Comparison of ENCODE assay signal across 1 cellular context in genomic region chr18:45103319-45104070, GRCh38.
A peak's percentile ranks its signal among the peaks of the same experiment; 100 is the strongest.
TF ChIP-seq lines count a peak whose summit lies in the region.

No MANE protein-coding gene starts in this region.

TF ChIP-seq in GM12878, 131 proteins besides CTCF, POLR2A, EP300 and RAD21 (continued from another document and continues in another):
- TF ChIP-seq PKNOX1 (IDR thresholded peaks at IDR 0.05) (no peak), CEBPB (IDR thresholded peaks at IDR 0.05; ENCODE audit: borderline replicate concordance in 1 of 2, low read depth in 2 of 2, low read length in 2 of 2) (no peak), BMI1 (IDR thresholded peaks at IDR 0.05; ENCODE audit: borderline replicate concordance) (peak; percentile 61; the same call in 1 of the 2 replicates), STAT3 (IDR thresholded peaks at IDR 0.05; ENCODE audit: low read depth, low read length) (no peak), BACH1 (IDR thresholded peaks at IDR 0.05; ENCODE audit: borderline replicate concordance) (peak; percentile 64; the same call in 1 of the 2 replicates), TAF1 (IDR thresholded peaks at IDR 0.05; ENCODE audit: borderline replicate concordance, low read depth, low read length) (no peak), RCOR1 (conservative IDR thresholded peaks at IDR 0.05; ENCODE audit: low read depth, low read length) (peak; percentile 85; the same call in 1 of the 2 replicates), ZBTB40 (IDR thresholded peaks at IDR 0.05; ENCODE audit: borderline replicate concordance) (no peak), PAX5 (IDR thresholded peaks at IDR 0.05; ENCODE audit: borderline replicate concordance, low read depth, low read length) (peak; percentile 50; the same call in 1 of the 2 replicates), ATF3 (IDR thresholded peaks at IDR 0.05; ENCODE audit: borderline replicate concordance, extremely low read depth, low read depth, low read length) (no peak), HCFC1 (IDR thresholded peaks at IDR 0.05; ENCODE audit: low read length) (no peak), REST (IDR thresholded peaks at IDR 0.05; ENCODE audit: low read depth, low read length) (no peak), ETV6 (conservative IDR thresholded peaks at IDR 0.05 in 1 of 2, IDR thresholded peaks at IDR 0.05 in 1 of 2; ENCODE audit: borderline replicate concordance in 1 of 2, low read depth in 1 of 2) (no peak), MXI1 (IDR thresholded peaks at IDR 0.05; ENCODE audit: low read depth, low read length) (0 out of 2 replicates have a peak, but pooled peaks have one; percentile 21), TCF7 (IDR thresholded peaks at IDR 0.05; ENCODE audit: borderline replicate concordance) (no peak), ATF2 (IDR thresholded peaks at IDR 0.05; ENCODE audit: low read length) (no peak), MAX (IDR thresholded peaks at IDR 0.05; ENCODE audit: low read depth, low read length) (no peak; the same call in 1 of the 2 replicates), TARDBP (IDR thresholded peaks at IDR 0.05; ENCODE audit: borderline replicate concordance) (no peak), NR2F1 (conservative IDR thresholded peaks at IDR 0.05) (peak; percentile 96), USF1 (IDR thresholded peaks at IDR 0.05; ENCODE audit: borderline replicate concordance, extremely low read length, insufficient read depth, low read depth, low read length) (no peak), NFYA (IDR thresholded peaks at IDR 0.05; ENCODE audit: borderline replicate concordance, low read depth, low read length) (no peak), YBX1 (IDR thresholded peaks at IDR 0.05) (no peak), SREBF1 (IDR thresholded peaks at IDR 0.05; ENCODE audit: low read length) (no peak), SP1 (IDR thresholded peaks at IDR 0.05; ENCODE audit: low read depth, low read length) (no peak), ZBTB33 (IDR thresholded peaks at IDR 0.05) (no peak), ZNF592 (IDR thresholded peaks at IDR 0.05) (no peak), CHD2 (IDR thresholded peaks at IDR 0.05; ENCODE audit: borderline replicate concordance, low read depth, low read length) (peak; percentile 48; the same call in 1 of the 2 replicates), SPI1 (IDR thresholded peaks at IDR 0.05; ENCODE audit: borderline replicate concordance, insufficient read depth, low read depth, low read length) (peak; percentile 89), KLF5 (IDR thresholded peaks at IDR 0.05; ENCODE audit: partially characterized antibody) (no peak), ZNF24 (IDR thresholded peaks at IDR 0.05) (no peak), MEF2B (IDR thresholded peaks at IDR 0.05; ENCODE audit: partially characterized antibody, poor library complexity, severe bottlenecking) (peak; percentile 68), SREBF2 (IDR thresholded peaks at IDR 0.05; ENCODE audit: low read length) (no peak), RELB (IDR thresholded peaks at IDR 0.05; ENCODE audit: low read depth) (peak; percentile 82), GATAD2B (conservative IDR thresholded peaks at IDR 0.05; ENCODE audit: low read depth) (peak; percentile 80), IRF5 (IDR thresholded peaks at IDR 0.05; ENCODE audit: borderline replicate concordance) (no peak), ZBED1 (IDR thresholded peaks at IDR 0.05; ENCODE audit: borderline replicate concordance) (no peak)
